In the genomic region with DNA sequence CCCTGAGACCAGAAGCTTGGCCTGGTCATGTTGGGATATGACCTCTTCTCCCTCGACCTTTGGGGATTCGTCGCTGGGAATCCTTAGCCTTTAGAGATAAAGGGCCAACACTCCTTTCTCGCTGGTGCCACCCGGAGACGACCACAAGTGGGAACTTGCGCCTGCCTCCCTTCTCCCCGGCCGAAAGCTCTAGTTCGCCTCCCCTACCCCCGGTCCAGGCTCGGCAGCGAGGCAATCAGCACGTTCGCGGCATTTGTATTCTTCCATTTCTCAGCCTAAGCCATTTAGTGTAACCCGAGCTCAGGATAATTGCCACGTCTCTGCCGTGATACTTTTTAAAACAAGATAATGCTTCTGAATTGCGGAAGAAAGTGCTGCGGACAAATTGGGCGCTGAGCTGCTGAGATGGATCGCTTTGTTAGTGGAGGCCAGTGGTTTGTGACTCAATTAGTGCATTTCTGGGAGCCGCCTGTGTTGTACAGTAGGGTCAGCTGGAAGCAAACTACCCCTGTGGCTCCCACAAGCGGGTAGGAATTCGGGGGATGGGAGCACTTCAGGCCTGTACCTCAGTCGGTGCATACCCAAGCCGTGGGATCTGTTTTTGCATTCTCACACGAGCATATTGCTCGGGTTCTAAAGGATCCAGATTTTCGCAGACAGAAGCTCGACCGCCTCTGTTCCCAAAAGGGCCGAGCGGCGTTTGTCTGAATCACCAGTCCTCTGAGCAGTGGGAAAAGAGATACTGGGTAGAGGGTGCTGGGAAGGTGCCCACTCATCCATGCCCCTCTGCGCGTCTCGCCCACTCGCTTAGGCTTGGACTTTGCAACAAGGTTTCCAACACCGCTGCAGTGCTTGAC, we compare ENCODE assay signal across 8 cellular contexts. TPM values are rescaled to one million over a fixed set of nuclear protein-coding genes. Genes with fewer than 3 reads are reported as not detected.
DNase-seq lines count a peak whose midpoint lies in the region; ATAC-seq and TF ChIP-seq lines count a peak whose summit lies in the region.

No MANE protein-coding gene starts in this region.

- H3K27ac ChIP-seq in heart left ventricle (no peak overlapping the region), tibial artery (peak overlapping the region; percentile 78 to 81)

- peaks cover 95% of the 10 kb centered on the region for H3K27me3 Mint-ChIP-seq in T-helper 2 cell treated with Interferon-gamma antibody and Interleukin-4, amounts not matched to agents 5 μg/mL and 100 μg/mL, for 36 hours (ENCODE audit: low read depth)

- TF ChIP-seq CTCF in heart left ventricle (IDR thresholded peaks at IDR 0.05) (no peak), tibial artery (IDR thresholded peaks at IDR 0.05) (no peak)

- peaks cover 12% of the 10 kb centered on the region for H3K36me3 Mint-ChIP-seq in T-helper 2 cell treated with Interferon-gamma antibody and Interleukin-4, amounts not matched to agents 5 μg/mL and 100 μg/mL, for 36 hours (ENCODE audit: low read depth)

- H3K27ac Mint-ChIP-seq in T-helper 2 cell treated with Interferon-gamma antibody and Interleukin-4, amounts not matched to agents 5 μg/mL and 100 μg/mL, for 36 hours = no peak overlapping the region

- H3K4me1 ChIP-seq in heart left ventricle (peaks cover 2 to 48% (median 23%) of the 10 kb centered on the region in 12 donors), iPS-15b (ENCODE audit: control insufficient read depth, insufficient read depth, low read length) (peaks cover 16% of the 10 kb centered on the region), tibial artery (peaks cover 0 to 15% (median 7%) of the 10 kb centered on the region in 4 donors)

- no peak for TF ChIP-seq POLR2A in heart left ventricle (IDR thresholded peaks at IDR 0.05)

- H3K9ac ChIP-seq in iPS-15b (ENCODE audit: low read depth, low read length) = no peak overlapping the region

- DNase-seq in heart left ventricle (no peak), left ventricle myocardium superior (no peak), tibial artery (no peak), NCI-H1048 (lab: John Stamatoyannopoulos, UW) (no peak)
- DNase-seq in T-helper 2 cell treated with Interferon-gamma antibody and Interleukin-4, amounts not matched to agents 5 μg/mL and 100 μg/mL, for 36 hours (ENCODE audit: low spot score) = no peak

- intact Hi-C loops in heart left ventricle (cut with DNase I) (loop anchor here in 5 of 10 donors (2.0 to 10.0 kb wide), 3 partner anchors 326 to 369 kb away; partner anchors contain the start of genes SLC38A6 (in 1 of the 5) and TRMT5 (in 1 of the 5)), left ventricle myocardium superior (cut with micrococcal nuclease) (no loop called here), tibial artery (cut with DNase I; ENCODE audit: low total_unique reads) (no loop called here)

- WGBS in heart left ventricle, 4 donors = 9 to 26% (median 14%) methylated on average over 40 to 41 of the region's 41 CpGs

- peaks cover 32% of the 10 kb centered on the region for H3K4me1 Mint-ChIP-seq in T-helper 2 cell treated with Interferon-gamma antibody and Interleukin-4, amounts not matched to agents 5 μg/mL and 100 μg/mL, for 36 hours (ENCODE audit: low read depth)

- H3K27me3 ChIP-seq in heart left ventricle = peaks cover 50 to 100% (median 98%) of the 10 kb centered on the region in 9 donors
- peaks cover 91% of the 10 kb centered on the region for H3K27me3 ChIP-seq in iPS-15b (ENCODE audit: control insufficient read depth, insufficient read depth, low read length)
- H3K27me3 ChIP-seq in tibial artery = peaks cover 0 to 11% of the 10 kb centered on the region in 2 donors

- peak overlapping the region; percentile 80 for H3K4me3 Mint-ChIP-seq in T-helper 2 cell treated with Interferon-gamma antibody and Interleukin-4, amounts not matched to agents 5 μg/mL and 100 μg/mL, for 36 hours

- H3K9me3 ChIP-seq in heart left ventricle = no peaks in the 10 kb centered on the region
- no peaks in the 10 kb centered on the region for H3K9me3 ChIP-seq in iPS-15b (ENCODE audit: control insufficient read depth, insufficient read depth, low read length)
- no peaks in the 10 kb centered on the region for H3K9me3 ChIP-seq in tibial artery

- H3K4me3 ChIP-seq in heart left ventricle (peak overlapping the region; percentile 50 to 73 (median 62)), iPS-15b (ENCODE audit: low read depth, low read length) (peak overlapping the region; percentile 80), tibial artery (peak overlapping the region; percentile 69 to 78)

- no peaks in the 10 kb centered on the region for H3K36me3 ChIP-seq in heart left ventricle
- no peaks in the 10 kb centered on the region for H3K36me3 ChIP-seq in iPS-15b (ENCODE audit: control insufficient read depth, insufficient read depth, low read length)
- H3K36me3 ChIP-seq in tibial artery = no peaks in the 10 kb centered on the region

- no peaks in the 10 kb centered on the region for H3K9me3 Mint-ChIP-seq in T-helper 2 cell treated with Interferon-gamma antibody and Interleukin-4, amounts not matched to agents 5 μg/mL and 100 μg/mL, for 36 hours

- ATAC-seq in heart left ventricle (peak in 1 of 4 donors; percentile 10), left ventricle myocardium superior (no peak), HG02588 (IDR thresholded peaks at IDR 0.05; ENCODE audit: unreplicated experiment) (no peak), HG03342 (IDR thresholded peaks at IDR 0.05; ENCODE audit: unreplicated experiment) (no peak)

RNA-seq across cellular contexts. Expression of gene SIX1, which starts 6.8 kb away (rescaled TPM):
- total RNA-seq in heart left ventricle = under 1 TPM in 3 of 9 donors, not detected in 6; 0.19 to 0.27 (median 0.25) TPM
- not detected for polyA plus RNA-seq in heart left ventricle
- not detected for total RNA-seq in left ventricle myocardium superior

Comparison
In these comparisons a context has a peak if more than half of its experiments do, and no peak if none do; other contexts are left out.
1. H3K27ac ChIP-seq: peak in tibial artery (2 of 2); none in heart left ventricle (0 of 12).
2. Peak in every context shown above with its lines, with median percentiles within 50 percentile points of each other: H3K4me3 ChIP-seq.